ENCODE assay signal across 5 cellular contexts in the genomic region with DNA sequence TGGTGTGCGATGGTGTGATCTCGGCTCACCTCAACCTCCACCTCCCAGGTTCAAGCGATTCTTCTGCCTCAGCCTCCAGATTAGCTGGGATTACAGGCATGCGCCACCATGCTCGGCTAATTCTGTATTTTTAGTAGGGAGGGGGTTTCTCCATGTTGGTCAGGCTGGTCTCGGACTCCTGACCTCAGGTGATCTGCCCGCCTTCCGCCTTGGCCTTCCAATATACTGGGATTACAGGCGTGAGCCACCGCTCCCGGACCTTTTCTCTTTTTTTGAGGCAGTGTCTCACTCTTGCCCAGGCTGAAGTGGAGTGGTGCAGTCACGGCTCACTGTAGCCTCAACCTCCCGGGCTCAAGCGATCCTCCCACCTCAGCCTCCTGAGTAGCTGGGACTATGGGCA. TPM values are rescaled to one million over a fixed set of nuclear protein-coding genes. Genes with fewer than 3 reads are reported as not detected.
"Had no signal": no experiment of that assay in that cellular context is flagged by ENCODE, and none has a peak within 500 bp of the region (broad histone marks: within the 10 kb centered on the region; RNA-seq: fewer than 3 reads in every experiment).

No MANE protein-coding gene starts in this region.

RNA-seq across cellular contexts. Expression of a gene that starts 14.5 kb away (rescaled TPM):
- total RNA-seq: naive thymus-derived CD4-positive, alpha-beta T cell; natural killer cell treated with Interleukin-12 subunit alpha and Interleukin-12 subunit beta and Interleukin-15 and Interleukin-18, amount 100 ng/mL, for 72 hours; temporal lobe had no signal
- polyA plus RNA-seq: neural cell had no signal

RNA-seq across cellular contexts. Expression of a gene that starts 20.6 kb away (rescaled TPM):
- total RNA-seq: hepatocyte; naive thymus-derived CD4-positive, alpha-beta T cell; natural killer cell treated with Interleukin-12 subunit alpha and Interleukin-12 subunit beta and Interleukin-15 and Interleukin-18, amount 100 ng/mL, for 72 hours had no signal
- polyA plus RNA-seq: naive thymus-derived CD4-positive, alpha-beta T cell; neural cell had no signal

RNA-seq across cellular contexts. Expression of a gene that starts 21.6 kb away (rescaled TPM):
- total RNA-seq: naive thymus-derived CD4-positive, alpha-beta T cell; natural killer cell treated with Interleukin-12 subunit alpha and Interleukin-12 subunit beta and Interleukin-15 and Interleukin-18, amount 100 ng/mL, for 72 hours had no signal
- polyA plus RNA-seq: naive thymus-derived CD4-positive, alpha-beta T cell; neural cell had no signal
